In the genomic region with DNA sequence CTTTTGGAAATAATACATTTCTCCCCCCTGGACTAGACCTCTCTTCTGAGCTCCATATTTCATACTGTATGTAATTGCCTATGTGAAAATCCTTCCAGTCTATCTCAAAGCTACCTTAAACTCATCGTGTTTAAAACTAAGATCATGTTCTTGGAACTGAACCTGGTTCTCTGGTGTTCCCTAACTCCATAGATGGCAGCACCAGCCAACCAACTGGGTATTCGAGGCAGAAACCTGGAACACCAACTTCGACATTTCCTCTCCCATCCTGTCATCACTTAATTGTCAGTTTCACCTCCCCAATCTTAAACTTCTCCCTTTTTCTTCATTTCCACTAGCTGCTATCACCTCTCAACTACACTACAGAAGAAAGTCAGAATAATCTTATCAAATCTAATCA, we compare ENCODE assay signal across 26 cellular contexts.
"Had no signal": no experiment of that assay in that cellular context is flagged by ENCODE, and none has a peak within 500 bp of the region (broad histone marks: within the 10 kb centered on the region; RNA-seq: fewer than 3 reads in every experiment).

No MANE protein-coding gene starts in this region.

- H3K4me1 ChIP-seq: ascending aorta, heart left ventricle had no signal

- H3K9me3 ChIP-seq: ascending aorta had no signal

- H3K27ac ChIP-seq: ascending aorta, coronary artery, heart left ventricle, VCaP had no signal

- H3K4me3 ChIP-seq: ascending aorta, coronary artery, dorsolateral prefrontal cortex, heart left ventricle had no signal

- DNase-seq: activated B cell treated with CpG ODN at 0.5 μM for 24 hours; activated CD4-positive, alpha-beta memory T cell treated with anti-CD3 and anti-CD28 coated beads for 36 hours; activated CD4-positive, alpha-beta T cell treated with anti-CD3 and anti-CD28 coated beads for 36 hours; activated CD4-positive, alpha-beta T cell treated with anti-CD3 and anti-CD28 coated beads, Interleukin-2, amount 10 ng/mL, durations not matched to agents 24 days and 14 days; activated CD4-positive, CD25-positive, alpha-beta regulatory T cell treated with anti-CD3 and anti-CD28 coated beads, Interleukin-2, amount 50 U/mL, for 72 hours; activated CD8-positive, alpha-beta memory T cell treated with anti-CD3 and anti-CD28 coated beads, Interleukin-2, amount 10 ng/mL, durations not matched to agents 7 days and 5 days; activated CD8-positive, alpha-beta memory T cell treated with anti-CD3 and anti-CD28 coated beads, Interleukin-2, amount 50 U/mL, for 4 hours; activated CD8-positive, alpha-beta T cell treated with anti-CD3 and anti-CD28 coated beads, Interleukin-2, amount 10 ng/mL, durations not matched to agents 7 days and 5 days; activated gamma-delta T cell; activated naive CD4-positive, alpha-beta T cell; activated naive CD4-positive, alpha-beta T cell treated with anti-CD3 and anti-CD28 coated beads, Interleukin-2, amount 10 ng/mL, durations not matched to agents 7 days and 5 days; activated naive CD8-positive, alpha-beta T cell treated with anti-CD3 and anti-CD28 coated beads, Interleukin-2, amount 10 ng/mL, durations not matched to agents 7 days and 5 days; activated T-cell treated with anti-CD3 and anti-CD28 coated beads, Interleukin-2, amount 50 U/mL, for 1 hour; activated T-cell treated with anti-CD3 and anti-CD28 coated beads, Interleukin-2, amount 50 U/mL, for 72 hours; dorsolateral prefrontal cortex; effector memory CD4-positive, alpha-beta T cell; endodermal cell; foreskin fibroblast; glutamatergic neuron; heart left ventricle; T-helper 2 cell had no signal

- ATAC-seq: activated CD4-positive, alpha-beta T cell treated with anti-CD3 and anti-CD28 coated beads for 36 hours; activated CD8-positive, alpha-beta memory T cell treated with anti-CD3 and anti-CD28 coated beads, Interleukin-2, amount 10 ng/mL, durations not matched to agents 7 days and 5 days; activated CD8-positive, alpha-beta T cell treated with anti-CD3 and anti-CD28 coated beads, Interleukin-2, amount 10 ng/mL, durations not matched to agents 7 days and 5 days; activated naive CD4-positive, alpha-beta T cell treated with anti-CD3 and anti-CD28 coated beads, Interleukin-2, amount 50 U/mL, for 72 hours; activated T-cell treated with anti-CD3 and anti-CD28 coated beads, Interleukin-2, amount 50 U/mL, for 72 hours; esophagus mucosa; heart left ventricle had no signal

- H3K27me3 ChIP-seq: ascending aorta, dorsolateral prefrontal cortex, heart left ventricle had no signal
